8 cellular contexts compared by ENCODE assay signal in the genomic region with DNA sequence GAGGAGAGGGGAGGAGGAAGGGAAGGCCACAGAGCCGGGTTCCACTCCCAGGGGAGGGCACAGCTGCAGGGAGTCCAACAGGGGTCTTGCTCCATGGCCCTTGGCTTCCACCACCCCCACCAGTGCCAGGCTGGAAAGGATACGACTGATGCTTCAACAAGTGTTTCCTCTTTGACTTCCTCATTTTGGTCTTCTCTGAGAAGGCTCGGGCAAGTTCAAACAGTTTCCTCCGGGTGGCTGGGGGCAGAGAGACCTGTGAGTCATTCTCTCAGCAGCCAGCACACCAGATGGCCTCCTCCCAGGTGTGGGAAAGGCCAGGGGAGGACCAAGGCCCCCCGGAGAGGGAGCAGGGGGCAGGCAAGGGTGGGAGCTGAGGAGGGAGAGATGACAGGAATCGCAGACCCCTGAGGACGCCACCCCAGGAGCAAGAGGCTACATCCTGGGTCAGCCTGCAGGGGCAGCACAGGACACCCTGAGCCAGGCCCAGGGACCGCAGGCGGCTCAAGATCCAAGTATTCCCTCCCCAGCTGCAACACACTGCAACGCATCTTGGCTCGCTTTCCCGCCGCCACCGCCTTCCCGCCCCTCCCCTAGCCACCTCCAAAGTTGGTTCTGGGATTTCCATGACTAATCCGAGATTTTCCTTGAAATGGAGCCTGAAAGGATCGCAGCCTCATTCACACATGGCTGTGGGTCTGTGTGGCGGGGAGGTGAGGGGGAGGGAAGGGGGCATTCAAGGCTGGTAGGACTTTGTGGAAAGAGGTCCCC. TPM values are rescaled to one million over a fixed set of nuclear protein-coding genes. Genes with fewer than 3 reads are reported as not detected.
A peak's percentile ranks its signal among the peaks of the same experiment; 100 is the strongest.
DNase-seq lines count a peak whose midpoint lies in the region; FAIRE-seq and TF ChIP-seq lines count a peak whose summit lies in the region.

No MANE protein-coding gene starts in this region.

- no peak for FAIRE-seq in small intestine (lab: Jason Lieb, UNC)

- H3K27me3 ChIP-seq in hepatocyte: no peaks in the 10 kb centered on the region
- no peaks in the 10 kb centered on the region for H3K27me3 ChIP-seq in small intestine (ENCODE audit: control insufficient read depth in 2 of 2, insufficient read depth in 2 of 2, low read length in 2 of 2)
- no peaks in the 10 kb centered on the region for H3K27me3 ChIP-seq in effector memory CD4-positive, alpha-beta T cell (replicated peaks; ENCODE audit: control insufficient read depth, insufficient read depth, low read length, poor library complexity, severe bottlenecking)

- TF ChIP-seq CTCF in HFF-Myc (IDR thresholded peaks at IDR 0.05; ENCODE audit: low read depth, low read length, missing control alignments) (peak; percentile 47), hepatocyte (IDR thresholded peaks at IDR 0.05; ENCODE audit: poor library complexity) (peak; percentile 48)

- no peak overlapping the region for H2AFZ ChIP-seq in hepatocyte

- H3K79me2 ChIP-seq in hepatocyte: no peaks in the 10 kb centered on the region

- H3K4me1 ChIP-seq in hepatocyte (ENCODE audit: insufficient read depth): peaks cover 23% of the 10 kb centered on the region
- H3K4me1 ChIP-seq in small intestine (ENCODE audit: control insufficient read depth in 2 of 2, insufficient read depth in 1 of 2, low read depth in 1 of 2, low read length in 1 of 2): peaks cover 0 to 13% of the 10 kb centered on the region in 2 donors
- no peaks in the 10 kb centered on the region for H3K4me1 ChIP-seq in effector memory CD4-positive, alpha-beta T cell (ENCODE audit: control insufficient read depth, insufficient read depth, low read length, poor library complexity, severe bottlenecking)

- H3K4me3 ChIP-seq in HFF-Myc (replicated peaks; ENCODE audit: low read depth, low read length) (no peak overlapping the region), hepatocyte (no peak overlapping the region), small intestine (ENCODE audit: low read depth in 1 of 2, low read length in 2 of 2) (no peak overlapping the region)
- H3K4me3 ChIP-seq in effector memory CD4-positive, alpha-beta T cell (ENCODE audit: insufficient read depth, low read depth, low read length, poor library complexity, severe bottlenecking): no peak overlapping the region

- no peaks in the 10 kb centered on the region for H4K20me1 ChIP-seq in hepatocyte (ENCODE audit: insufficient read depth, poor library complexity, severe bottlenecking)

- H3K9me3 ChIP-seq in hepatocyte (ENCODE audit: low read depth) (no peaks in the 10 kb centered on the region), small intestine (ENCODE audit: control insufficient read depth, low read depth) (no peaks in the 10 kb centered on the region)
- H3K9me3 ChIP-seq in effector memory CD4-positive, alpha-beta T cell (ENCODE audit: control insufficient read depth, low read length): no peaks in the 10 kb centered on the region

- H3K36me3 ChIP-seq in hepatocyte (replicated peaks; ENCODE audit: insufficient read depth, low read depth) (no peaks in the 10 kb centered on the region), small intestine (ENCODE audit: control insufficient read depth in 2 of 2, insufficient read depth in 2 of 2, low read length in 2 of 2) (no peaks in the 10 kb centered on the region)
- H3K36me3 ChIP-seq in effector memory CD4-positive, alpha-beta T cell (ENCODE audit: control insufficient read depth, insufficient read depth, low read length): no peaks in the 10 kb centered on the region

- peak overlapping the region; percentile 51 for H3K4me2 ChIP-seq in hepatocyte

- DNase-seq in stimulated activated CD4-positive, alpha-beta T cell treated with anti-CD3 and anti-CD28 coated beads, Interleukin-4, amount 100 ng/mL, for 1 hour: peak; percentile 16
- DNase-seq in stimulated activated CD4-positive, alpha-beta T cell treated with anti-CD3 and anti-CD28 coated beads, Interleukin-2, amount 100 ng/mL, for 48 hours: no peak
- DNase-seq in HFF-Myc (ENCODE audit: extremely low read depth, low read depth) (peak; percentile 91), NCI-H2196 (lab: John Stamatoyannopoulos, UW; ENCODE audit: unreplicated experiment) (peak; percentile 65), amniotic stem cell (lab: John Stamatoyannopoulos, UW) (peak; percentile 78), hepatocyte (ENCODE audit: low spot score) (peak; percentile 79), small intestine (peak; percentile 55)
- no peak for DNase-seq in effector memory CD4-positive, alpha-beta T cell

- H3K9me2 ChIP-seq in hepatocyte (replicated peaks; ENCODE audit: insufficient read depth): no peaks in the 10 kb centered on the region

- H3K27ac ChIP-seq in hepatocyte (peak overlapping the region; percentile 74), small intestine (ENCODE audit: low read depth in 1 of 2, low read length in 1 of 2) (peak overlapping the region in 1 of 2 donors; percentile 58)
- no peak overlapping the region for H3K27ac ChIP-seq in effector memory CD4-positive, alpha-beta T cell (ENCODE audit: insufficient read depth, low read length, poor library complexity, severe bottlenecking)

- 40% methylated on average over 15 of the region's 18 CpGs for WGBS in hepatocyte (ENCODE audit: low lambda C conversion rate, missing lambda C conversion rate)
- WGBS in small intestine, 3 donors: 25 to 36% (median 27%) methylated on average over 16 to 18 of the region's 18 CpGs

RNA-seq across cellular contexts. Expression of a gene that starts 18.3 kb away (rescaled TPM):
- 21.9 and 35.1 TPM in 2 replicates for total RNA-seq in hepatocyte
- polyA plus RNA-seq in hepatocyte (44.2 and 50.4 TPM in 2 replicates), small intestine (10 to 100 TPM; 15.4 to 49.8 (median 15.9) TPM)

Comparison
In these comparisons a context has a peak if more than half of its experiments do, and no peak if none do; other contexts are left out.
1. DNase-seq: peak in stimulated activated CD4-positive, alpha-beta T cell treated with anti-CD3 and anti-CD28 coated beads, Interleukin-4, amount 100 ng/mL, for 1 hour (single experiment), HFF-Myc (single experiment), NCI-H2196 (single experiment), amniotic stem cell (single experiment), hepatocyte (single experiment) and small intestine (single experiment); none in stimulated activated CD4-positive, alpha-beta T cell treated with anti-CD3 and anti-CD28 coated beads, Interleukin-2, amount 100 ng/mL, for 48 hours (0 of 2) and effector memory CD4-positive, alpha-beta T cell (0 of 3).